ENCODE assay signal across 30 cellular contexts in genomic region chr12:57057037-57057436, GRCh38. TPM values are rescaled to one million over a fixed set of nuclear protein-coding genes. Genes with fewer than 3 reads are reported as not detected.
A peak's percentile ranks its signal among the peaks of the same experiment; 100 is the strongest.
DNase-seq lines count a peak whose midpoint lies in the region; ATAC-seq, FAIRE-seq and TF ChIP-seq lines count a peak whose summit lies in the region.
"Had no signal": no experiment of that assay in that cellular context is flagged by ENCODE, and none has a peak within 500 bp of the region (broad histone marks: within the 10 kb centered on the region; RNA-seq: fewer than 3 reads in every experiment).

No MANE protein-coding gene starts in this region.

- H3K4me1 ChIP-seq in esophagus muscularis mucosa (peaks cover 0 to 11% (median 2%) of the 10 kb centered on the region in 4 donors), small intestine (ENCODE audit: control insufficient read depth in 2 of 2, insufficient read depth in 1 of 2, low read depth in 1 of 2, low read length in 1 of 2) (peaks cover 0 to 9% of the 10 kb centered on the region in 2 donors)
- H3K4me1 ChIP-seq: foreskin keratinocyte, HAP-1, left ventricle myocardium inferior had no signal

- H3K9me3 ChIP-seq in esophagus muscularis mucosa (no peaks in the 10 kb centered on the region), small intestine (ENCODE audit: control insufficient read depth, low read depth) (no peaks in the 10 kb centered on the region), T-helper 17 cell (ENCODE audit: control insufficient read depth, low read length, poor library complexity, severe bottlenecking) (no peaks in the 10 kb centered on the region)
- H3K9me3 ChIP-seq: left ventricle myocardium inferior, MG63, neutrophil had no signal

- peaks cover 10% of the 10 kb centered on the region for H3K4me1 Mint-ChIP-seq in activated T-cell treated with anti-CD3 and anti-CD28 coated beads, Interleukin-2, amount 50 U/mL, for 72 hours (ENCODE audit: low read depth)
- peaks cover 12% of the 10 kb centered on the region for H3K4me1 Mint-ChIP-seq in activated T-cell treated with anti-CD3 and anti-CD28 coated beads, Interleukin-2, amount 50 U/mL, for 4 hours (ENCODE audit: low read depth)
- peaks cover 3% of the 10 kb centered on the region for H3K4me1 Mint-ChIP-seq in T-helper 17 cell

- no peaks in the 10 kb centered on the region for H3K27me3 Mint-ChIP-seq in activated T-cell treated with anti-CD3 and anti-CD28 coated beads, Interleukin-2, amount 50 U/mL, for 72 hours (ENCODE audit: low read depth)
- H3K27me3 Mint-ChIP-seq in activated T-cell treated with anti-CD3 and anti-CD28 coated beads, Interleukin-2, amount 50 U/mL, for 4 hours (ENCODE audit: low read depth): no peaks in the 10 kb centered on the region
- no peaks in the 10 kb centered on the region for H3K27me3 Mint-ChIP-seq in T-helper 17 cell

- 76% methylated on average over 3 of the region's 3 CpGs for WGBS in esophagus muscularis mucosa
- 23 to 40% (median 37%) methylated on average over 3 of the region's 3 CpGs for WGBS in small intestine, 3 donors

- H3K27me3 ChIP-seq in esophagus muscularis mucosa (no peaks in the 10 kb centered on the region), small intestine (ENCODE audit: control insufficient read depth in 2 of 2, insufficient read depth in 2 of 2, low read length in 2 of 2) (no peaks in the 10 kb centered on the region)
- H3K27me3 ChIP-seq: foreskin keratinocyte, hepatocyte, MG63, neutrophil had no signal

- H3K4me3 ChIP-seq in esophagus muscularis mucosa (peak overlapping the region in 1 of 4 donors; percentile 19), small intestine (ENCODE audit: low read depth in 1 of 2, low read length in 2 of 2) (no peak overlapping the region)
- H3K4me3 ChIP-seq: HAP-1, hepatocyte, K562, left ventricle myocardium inferior, MG63 had no signal

- peaks cover 12 to 34% of the 10 kb centered on the region in 2 donors for H3K36me3 Mint-ChIP-seq in activated T-cell treated with anti-CD3 and anti-CD28 coated beads, Interleukin-2, amount 50 U/mL, for 72 hours (ENCODE audit: insufficient read depth in 2 of 2)
- peaks cover 31% of the 10 kb centered on the region for H3K36me3 Mint-ChIP-seq in activated T-cell treated with anti-CD3 and anti-CD28 coated beads, Interleukin-2, amount 50 U/mL, for 4 hours (ENCODE audit: insufficient read depth)
- peaks cover 4% of the 10 kb centered on the region for H3K36me3 Mint-ChIP-seq in T-helper 17 cell (ENCODE audit: low read depth)

- intact Hi-C loops in esophagus muscularis mucosa (cut with DNase I): loop anchor here (5.0 kb wide), 1 partner anchor 50 kb away; the partner anchor contains the start of gene ZBTB39

- ATAC-seq in activated T-cell treated with anti-CD3 and anti-CD28 coated beads, Interleukin-2, amount 50 U/mL, for 72 hours (replicated peaks in 1 of 2): no peak
- no peak for ATAC-seq in activated T-cell treated with anti-CD3 and anti-CD28 coated beads, Interleukin-2, amount 50 U/mL, for 4 hours
- ATAC-seq in GM19324 (IDR thresholded peaks at IDR 0.05; ENCODE audit: low FRiP score, unreplicated experiment) (no peak), T-helper 17 cell (no peak)
- ATAC-seq: foreskin keratinocyte, K562 had no signal

- H3K36me3 ChIP-seq in esophagus muscularis mucosa: peaks cover 20 to 52% (median 35%) of the 10 kb centered on the region in 4 donors
- peaks cover 0 to 6% of the 10 kb centered on the region in 2 donors for H3K36me3 ChIP-seq in small intestine (ENCODE audit: control insufficient read depth in 2 of 2, insufficient read depth in 2 of 2, low read length in 2 of 2)

- no peak for TF ChIP-seq CTCF in esophagus muscularis mucosa (IDR thresholded peaks at IDR 0.05)

- H3K27ac ChIP-seq in esophagus muscularis mucosa (replicated peaks in 1 of 4): peak overlapping the region in 3 of 4 donors; percentile 51 to 63 (median 60)
- H3K27ac ChIP-seq in small intestine (ENCODE audit: low read depth in 1 of 2, low read length in 1 of 2): peak overlapping the region; percentile 58 to 73
- H3K27ac ChIP-seq: epithelial cell of prostate, foreskin keratinocyte, hepatocyte, left ventricle myocardium inferior, neutrophil had no signal

- peak overlapping the region; percentile 73 for H3K27ac Mint-ChIP-seq in activated T-cell treated with anti-CD3 and anti-CD28 coated beads, Interleukin-2, amount 50 U/mL, for 72 hours
- no peak overlapping the region for H3K27ac Mint-ChIP-seq in T-helper 17 cell

- FAIRE-seq in small intestine (lab: Jason Lieb, UNC): no peak
- FAIRE-seq: K562 had no signal

- no peak for TF ChIP-seq POLR2A in esophagus muscularis mucosa (IDR thresholded peaks at IDR 0.05; ENCODE audit: low read depth)

- no peak for DNase-seq in activated T-cell treated with anti-CD3 and anti-CD28 coated beads, Interleukin-2, amount 50 U/mL, for 72 hours
- no peak for DNase-seq in activated T-cell treated with anti-CD3 and anti-CD28 coated beads, Interleukin-2, amount 50 U/mL, for 4 hours
- DNase-seq in esophagus muscularis mucosa (ENCODE audit: extremely low spot score) (no peak), small intestine (peak; percentile 77), T-helper 17 cell (no peak)
- no peak for DNase-seq in stimulated activated CD4-positive, alpha-beta T cell treated with anti-CD3 and anti-CD28 coated beads, Interleukin-2, amount 100 ng/mL, for 24 hours
- DNase-seq in stimulated activated CD4-positive, alpha-beta T cell treated with anti-CD3 and anti-CD28 coated beads, Interleukin-12 subunit alpha, Interleukin-12 subunit beta, amount 100 ng/mL, for 4 hours: no peak
- DNase-seq: activated CD4-positive, alpha-beta T cell treated with anti-CD3 and anti-CD28 coated beads for 4 hours; activated gamma-delta T cell; AML-193; amygdala; DMS79; foreskin keratinocyte; left ventricle myocardium inferior; MG63; NCI-H1436; NCI-H2107; NCI-H446 treated with DMSO at 0.1 percent for 48 hours; stimulated activated CD4-positive, alpha-beta T cell treated with anti-CD3 and anti-CD28 coated beads, Interleukin-4, amount 100 ng/mL, for 4 hours had no signal

- no peak for TF ChIP-seq EP300 in esophagus muscularis mucosa (IDR thresholded peaks at IDR 0.05)

- H3K9me3 Mint-ChIP-seq in activated T-cell treated with anti-CD3 and anti-CD28 coated beads, Interleukin-2, amount 50 U/mL, for 72 hours: peaks cover 2 to 4% of the 10 kb centered on the region in 2 donors
- H3K9me3 Mint-ChIP-seq in activated T-cell treated with anti-CD3 and anti-CD28 coated beads, Interleukin-2, amount 50 U/mL, for 4 hours: no peaks in the 10 kb centered on the region

- H3K4me3 Mint-ChIP-seq in activated T-cell treated with anti-CD3 and anti-CD28 coated beads, Interleukin-2, amount 50 U/mL, for 72 hours: no peak overlapping the region
- no peak overlapping the region for H3K4me3 Mint-ChIP-seq in activated T-cell treated with anti-CD3 and anti-CD28 coated beads, Interleukin-2, amount 50 U/mL, for 4 hours
- H3K4me3 Mint-ChIP-seq in T-helper 17 cell: no peak overlapping the region

RNA-seq across cellular contexts. Expression of gene MYO1A, which starts 7.1 kb away (rescaled TPM):
- total RNA-seq in activated T-cell treated with anti-CD3 and anti-CD28 coated beads, Interleukin-2, amount 50 U/mL, for 72 hours: 10 to 100 TPM; 11.4 to 13.4 TPM
- 1 to 10 TPM in 1 of 3 donors, under 1 TPM in 2; 0.38 to 1.0 (median 0.71) TPM for total RNA-seq in activated T-cell treated with anti-CD3 and anti-CD28 coated beads, Interleukin-2, amount 50 U/mL, for 4 hours
- 1 to 10 TPM in 1 of 4 donors, under 1 TPM in 3; 0.06 to 1.1 (median 0.83) TPM for total RNA-seq in esophagus muscularis mucosa
- polyA plus RNA-seq in small intestine: 100 to 1,000 TPM; 202 to 971 (median 775) TPM
- total RNA-seq in T-helper 17 cell: under 1 TPM in 1 of 2 donors, not detected in 1; 0.70 TPM
- total RNA-seq: A172, foreskin keratinocyte, left ventricle myocardium inferior had no signal
- polyA plus RNA-seq: foreskin keratinocyte had no signal

RNA-seq across cellular contexts. Expression of gene NEMP1, which starts 21.6 kb away (rescaled TPM):
- total RNA-seq in activated T-cell treated with anti-CD3 and anti-CD28 coated beads, Interleukin-2, amount 50 U/mL, for 72 hours: 100 to 1,000 TPM; 114 to 119 TPM
- total RNA-seq in activated T-cell treated with anti-CD3 and anti-CD28 coated beads, Interleukin-2, amount 50 U/mL, for 4 hours: 10 to 100 TPM; 39.1 to 47.5 (median 42.5) TPM
- total RNA-seq in esophagus muscularis mucosa (10 to 100 TPM in 2 of 4 donors, 1 to 10 TPM in 2; 8.3 to 11.8 (median 10.0) TPM), T-helper 17 cell (10 to 100 TPM; 12.2 to 14.1 TPM)
- 1 to 10 TPM in 1 of 3 donors, under 1 TPM in 2; 0.45 to 3.6 (median 0.54) TPM for polyA plus RNA-seq in small intestine

RNA-seq across cellular contexts. Expression of gene NAB2, which starts 31.9 kb away (rescaled TPM):
- 10 to 100 TPM; 30.7 to 31.0 TPM for total RNA-seq in activated T-cell treated with anti-CD3 and anti-CD28 coated beads, Interleukin-2, amount 50 U/mL, for 72 hours
- 10 to 100 TPM; 51.3 to 54.6 (median 52.8) TPM for total RNA-seq in activated T-cell treated with anti-CD3 and anti-CD28 coated beads, Interleukin-2, amount 50 U/mL, for 4 hours
- total RNA-seq in esophagus muscularis mucosa (10 to 100 TPM; 21.6 to 41.5 (median 35.1) TPM), T-helper 17 cell (1 to 10 TPM; 4.0 to 5.0 TPM)
- 10 to 100 TPM; 11.4 to 21.2 (median 14.9) TPM for polyA plus RNA-seq in small intestine

RNA-seq across cellular contexts. Expression of gene TAC3, which starts 40.7 kb away (rescaled TPM):
- 1 to 10 TPM; 4.2 to 4.4 TPM for total RNA-seq in activated T-cell treated with anti-CD3 and anti-CD28 coated beads, Interleukin-2, amount 50 U/mL, for 72 hours
- under 1 TPM in 1 of 3 donors, not detected in 2; 0.43 TPM for total RNA-seq in activated T-cell treated with anti-CD3 and anti-CD28 coated beads, Interleukin-2, amount 50 U/mL, for 4 hours
- not detected for total RNA-seq in esophagus muscularis mucosa
- polyA plus RNA-seq in small intestine: 1 to 10 TPM; 3.4 to 8.9 (median 6.0) TPM
- not detected for total RNA-seq in T-helper 17 cell
- total RNA-seq: A172, dermis microvascular lymphatic vessel endothelial cell, foreskin keratinocyte, HT-29, left ventricle myocardium inferior, mononuclear cell, subcutaneous adipose tissue had no signal
- polyA plus RNA-seq: foreskin keratinocyte had no signal

RNA-seq across cellular contexts. Expression of gene ZBTB39, which starts 50.7 kb away (rescaled TPM):
- total RNA-seq in activated T-cell treated with anti-CD3 and anti-CD28 coated beads, Interleukin-2, amount 50 U/mL, for 72 hours: 10 to 100 TPM in 1 of 2 donors, 1 to 10 TPM in 1; 9.7 to 10.3 TPM
- total RNA-seq in activated T-cell treated with anti-CD3 and anti-CD28 coated beads, Interleukin-2, amount 50 U/mL, for 4 hours: 10 to 100 TPM in 1 of 3 donors, 1 to 10 TPM in 2; 9.5 to 10.6 (median 9.7) TPM
- total RNA-seq in esophagus muscularis mucosa (1 to 10 TPM; 5.0 to 9.1 (median 7.1) TPM), T-helper 17 cell (10 to 100 TPM in 1 of 2 donors, 1 to 10 TPM in 1; 7.0 to 10.8 TPM)
- polyA plus RNA-seq in small intestine: 1 to 10 TPM in 2 of 3 donors, under 1 TPM in 1; 0.81 to 2.6 (median 1.1) TPM

Comparison
In these comparisons a context has a peak if more than half of its experiments do, and no peak if none do; other contexts are left out.
1. RNA of gene MYO1A, which starts 7.1 kb away (total RNA-seq): 11.4 to 13.4 TPM in activated T-cell treated with anti-CD3 and anti-CD28 coated beads, Interleukin-2, amount 50 U/mL, for 72 hours; 0.06 to 1.1 TPM in esophagus muscularis mucosa, 0.38 to 1.0 TPM in activated T-cell treated with anti-CD3 and anti-CD28 coated beads, Interleukin-2, amount 50 U/mL, for 4 hours and 0.70 TPM in T-helper 17 cell; every median in the first group is over 4 times any median in the second.